Comparison of ENCODE assay signal across 14 cellular contexts in the genomic region with DNA sequence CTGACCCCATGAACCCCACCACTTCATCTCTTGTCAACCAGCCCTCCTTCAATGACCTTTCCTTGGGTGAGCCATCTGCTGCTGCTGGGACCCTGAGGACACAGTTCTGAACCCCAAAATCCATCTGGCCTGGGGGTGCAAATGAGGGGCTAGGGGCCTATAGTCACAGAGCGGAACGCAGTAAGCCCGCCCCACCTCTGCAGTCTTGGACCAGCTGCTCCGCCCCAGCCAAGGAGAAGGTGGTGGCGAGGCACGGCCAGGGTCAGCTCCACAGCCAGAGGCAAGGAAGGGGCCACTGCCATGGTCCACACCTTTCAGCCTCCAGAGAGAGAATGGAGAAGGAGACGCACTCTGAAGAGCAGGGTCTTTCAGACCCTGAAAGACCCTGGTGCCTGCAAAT. TPM values are rescaled to one million over a fixed set of nuclear protein-coding genes. Genes with fewer than 3 reads are reported as not detected.
A peak's percentile ranks its signal among the peaks of the same experiment; 100 is the strongest.
DNase-seq lines count a peak whose midpoint lies in the region; ATAC-seq and TF ChIP-seq lines count a peak whose summit lies in the region.
"Had no signal": no experiment of that assay in that cellular context is flagged by ENCODE, and none has a peak within 500 bp of the region (broad histone marks: within the 10 kb centered on the region; RNA-seq: fewer than 3 reads in every experiment).

No MANE protein-coding gene starts in this region.

- intact Hi-C loops in activated CD4-positive, alpha-beta T cell treated with anti-CD3 and anti-CD28 coated beads for 36 hours (cut with DNase I, micrococcal nuclease): no loop called here

- no peak overlapping the region for H3K9ac ChIP-seq in neuronal stem cell (ENCODE audit: low read depth, low read length, poor library complexity)
- H3K9ac ChIP-seq: GM23248 had no signal

- peak; percentile 1 for DNase-seq in activated CD4-positive, alpha-beta T cell treated with anti-CD3 and anti-CD28 coated beads for 36 hours
- no peak for DNase-seq in activated CD4-positive, alpha-beta T cell treated with anti-CD3 and anti-CD28 coated beads, Interleukin-2, amount 50 U/mL, for 48 hours
- DNase-seq in 8988T: peak; percentile 25
- peak; percentile 6 for DNase-seq in WERI-Rb-1
- no peak for DNase-seq in neuronal stem cell (ENCODE audit: low spot score)
- no peak for DNase-seq in RWPE1 (ENCODE audit: low spot score)
- DNase-seq in GDM1 (lab: John Stamatoyannopoulos, UW): no peak
- DNase-seq: AML-193; CD4-positive, CD25-positive, alpha-beta regulatory T cell; DMS53 had no signal

- H3K4me1 ChIP-seq in neuronal stem cell (ENCODE audit: control insufficient read depth in 2 of 2, insufficient read depth in 1 of 2, low read depth in 1 of 2, low read length in 2 of 2): peaks cover 5 to 10% of the 10 kb centered on the region in 2 donors

- no peak overlapping the region for H4K91ac ChIP-seq in neuronal stem cell (ENCODE audit: low read depth, low read length, poor library complexity)

- peaks cover 1% of the 10 kb centered on the region for H3K79me1 ChIP-seq in neuronal stem cell (ENCODE audit: low read depth, low read length)

- no peak overlapping the region for H3K4ac ChIP-seq in neuronal stem cell (ENCODE audit: low read length)

- no peaks in the 10 kb centered on the region for H3K9me3 Mint-ChIP-seq in activated CD4-positive, alpha-beta T cell treated with anti-CD3 and anti-CD28 coated beads for 36 hours (ENCODE audit: low read depth)

- CTCF ChIA-PET in activated CD4-positive, alpha-beta T cell treated with anti-CD3 and anti-CD28 coated beads for 36 hours (lab: Charles Lee): no interaction called here
- CTCF ChIA-PET in RWPE1 (lab: Yijun Ruan, JAX): no interaction called here

- no peak overlapping the region for H2BK15ac ChIP-seq in neuronal stem cell (ENCODE audit: low read length)

- H3K9me3 ChIP-seq in WERI-Rb-1 (ENCODE audit: severe bottlenecking) (no peaks in the 10 kb centered on the region), neuronal stem cell (replicated peaks in 1 of 2; ENCODE audit: control insufficient read depth in 2 of 2, insufficient read depth in 1 of 2, low read depth in 1 of 2, low read length in 2 of 2) (no peaks in the 10 kb centered on the region)

- no peak overlapping the region for H3K27ac Mint-ChIP-seq in activated CD4-positive, alpha-beta T cell treated with anti-CD3 and anti-CD28 coated beads for 36 hours
- H3K27ac Mint-ChIP-seq: CD4-positive, CD25-positive, alpha-beta regulatory T cell had no signal

- H3K4me3 Mint-ChIP-seq in activated CD4-positive, alpha-beta T cell treated with anti-CD3 and anti-CD28 coated beads for 36 hours: no peak overlapping the region
- H3K4me3 Mint-ChIP-seq: CD4-positive, CD25-positive, alpha-beta regulatory T cell had no signal

- H3K36me3 ChIP-seq in WERI-Rb-1 (peaks cover 28% of the 10 kb centered on the region), neuronal stem cell (replicated peaks in 1 of 2; ENCODE audit: control insufficient read depth in 2 of 2, insufficient read depth in 2 of 2, low read length in 2 of 2) (no peaks in the 10 kb centered on the region)
- H3K36me3 ChIP-seq: BLaER1 treated with 17β-estradiol and CSF1 and Interleukin-3, amounts not matched to agents 10 nM and 100 nM had no signal

- POLR2A ChIA-PET in activated CD4-positive, alpha-beta T cell treated with anti-CD3 and anti-CD28 coated beads for 36 hours (lab: Charles Lee): no interaction called here
- POLR2A ChIA-PET in RWPE1 (lab: Yijun Ruan, JAX; ENCODE audit: low non-redundant PET): no interaction called here

- H2AK5ac ChIP-seq in neuronal stem cell (ENCODE audit: low read depth, low read length): no peak overlapping the region

- peak overlapping the region; percentile 71 for H3K14ac ChIP-seq in neuronal stem cell (ENCODE audit: low read length)

- no peak overlapping the region for H2BK5ac ChIP-seq in neuronal stem cell (ENCODE audit: low read length)

- no peak for TF ChIP-seq CTCF in WERI-Rb-1 (IDR thresholded peaks at IDR 0.05; ENCODE audit: low read depth, low read length)
- TF ChIP-seq CTCF in RWPE1 (conservative IDR thresholded peaks at IDR 0.05; ENCODE audit: low read depth): no peak

- no peaks in the 10 kb centered on the region for H3K27me3 ChIP-seq in WERI-Rb-1 (ENCODE audit: insufficient read depth, low read depth, severe bottlenecking)
- peaks cover 0 to 16% (median 8%) of the 10 kb centered on the region in 3 experiments for H3K27me3 ChIP-seq in neuronal stem cell (ENCODE audit: control insufficient read depth in 3 of 3, insufficient read depth in 3 of 3, low read depth in 1 of 3, low read length in 3 of 3)

- H3K4me3 ChIP-seq in WERI-Rb-1 (ENCODE audit: low read depth, low read length) (no peak overlapping the region), neuronal stem cell (ENCODE audit: low read length in 2 of 2) (no peak overlapping the region)
- H3K4me3 ChIP-seq: BLaER1 treated with 17β-estradiol and CSF1 and Interleukin-3, amounts not matched to agents 10 nM and 100 nM; GM23248 had no signal

- H3K4me1 Mint-ChIP-seq in activated CD4-positive, alpha-beta T cell treated with anti-CD3 and anti-CD28 coated beads for 36 hours: peaks cover 3% of the 10 kb centered on the region

- peak overlapping the region; percentile 57 for H3K18ac ChIP-seq in neuronal stem cell (ENCODE audit: low read length)

- H3K27me3 Mint-ChIP-seq in activated CD4-positive, alpha-beta T cell treated with anti-CD3 and anti-CD28 coated beads for 36 hours: peaks cover 21% of the 10 kb centered on the region

- H2BK120ac ChIP-seq in neuronal stem cell (ENCODE audit: low read depth, low read length): no peak overlapping the region

- no peak overlapping the region for H2BK12ac ChIP-seq in neuronal stem cell (ENCODE audit: low read length)

- no peak overlapping the region for H2AFZ ChIP-seq in neuronal stem cell (ENCODE audit: low read length)
- H2AFZ ChIP-seq: GM23248 had no signal

- WGBS in neuronal stem cell (ENCODE audit: extremely low coverage in 2 of 2, insufficient read length in 2 of 2, insufficient replicate concordance in 1 of 2), 2 donors: no CpG with 5 or more reads among the region's 7 CpGs

- H4K8ac ChIP-seq in neuronal stem cell (ENCODE audit: low read depth, low read length): no peak overlapping the region

- H3K23ac ChIP-seq in neuronal stem cell (ENCODE audit: low read depth, low read length, poor library complexity): no peak overlapping the region

- no peaks in the 10 kb centered on the region for H3K36me3 Mint-ChIP-seq in activated CD4-positive, alpha-beta T cell treated with anti-CD3 and anti-CD28 coated beads for 36 hours (ENCODE audit: low read depth)
- H3K36me3 Mint-ChIP-seq: CD4-positive, CD25-positive, alpha-beta regulatory T cell had no signal

- H3K27ac ChIP-seq in WERI-Rb-1 (no peak overlapping the region), neuronal stem cell (replicated peaks; ENCODE audit: low read length) (no peak overlapping the region), RWPE1 (no peak overlapping the region)
- H3K27ac ChIP-seq: 22Rv1; BLaER1 treated with 17β-estradiol and CSF1 and Interleukin-3, amounts not matched to agents 10 nM and 100 nM; GM23248 had no signal

- no peak for ATAC-seq in activated CD4-positive, alpha-beta T cell treated with anti-CD3 and anti-CD28 coated beads for 36 hours
- ATAC-seq in HG03457 (IDR thresholded peaks at IDR 0.05; ENCODE audit: unreplicated experiment): no peak

- no peak overlapping the region for H3K4me2 ChIP-seq in neuronal stem cell (ENCODE audit: insufficient read depth, low read length, poor library complexity, severe bottlenecking)

RNA-seq across cellular contexts. Expression of a gene that starts 5.1 kb away (rescaled TPM):
- total RNA-seq in activated CD4-positive, alpha-beta T cell treated with anti-CD3 and anti-CD28 coated beads for 36 hours: under 1 TPM in 1 of 2 experiments, not detected in 1; 0.32 TPM
- polyA plus RNA-seq in neuronal stem cell (2013, experiment 1 of 2): 3.0 TPM
- polyA plus RNA-seq in neuronal stem cell (2013, experiment 2 of 2): 2.8 TPM
- total RNA-seq: CD4-positive, CD25-positive, alpha-beta regulatory T cell; GM23248 had no signal
- polyA plus RNA-seq: CD4-positive, CD25-positive, alpha-beta regulatory T cell; GM23248 had no signal

RNA-seq across cellular contexts. Expression of a gene that starts 19.9 kb away (rescaled TPM):
- total RNA-seq in activated CD4-positive, alpha-beta T cell treated with anti-CD3 and anti-CD28 coated beads for 36 hours: not detected
- polyA plus RNA-seq in neuronal stem cell (2013, experiment 1 of 2): not detected
- polyA plus RNA-seq in neuronal stem cell (2013, experiment 2 of 2): not detected
- total RNA-seq: CD4-positive, CD25-positive, alpha-beta regulatory T cell; GM23248 had no signal
- polyA plus RNA-seq: CD4-positive, CD25-positive, alpha-beta regulatory T cell; GM23248 had no signal

Comparison
In these comparisons a context has a peak if more than half of its experiments do, and no peak if none do; other contexts are left out.
1. DNase-seq: peak in activated CD4-positive, alpha-beta T cell treated with anti-CD3 and anti-CD28 coated beads for 36 hours (single experiment), 8988T (single experiment) and WERI-Rb-1 (single experiment); none in activated CD4-positive, alpha-beta T cell treated with anti-CD3 and anti-CD28 coated beads, Interleukin-2, amount 50 U/mL, for 48 hours (0 of 2), neuronal stem cell (single experiment), RWPE1 (single experiment) and GDM1 (single experiment).